In the genomic region with DNA sequence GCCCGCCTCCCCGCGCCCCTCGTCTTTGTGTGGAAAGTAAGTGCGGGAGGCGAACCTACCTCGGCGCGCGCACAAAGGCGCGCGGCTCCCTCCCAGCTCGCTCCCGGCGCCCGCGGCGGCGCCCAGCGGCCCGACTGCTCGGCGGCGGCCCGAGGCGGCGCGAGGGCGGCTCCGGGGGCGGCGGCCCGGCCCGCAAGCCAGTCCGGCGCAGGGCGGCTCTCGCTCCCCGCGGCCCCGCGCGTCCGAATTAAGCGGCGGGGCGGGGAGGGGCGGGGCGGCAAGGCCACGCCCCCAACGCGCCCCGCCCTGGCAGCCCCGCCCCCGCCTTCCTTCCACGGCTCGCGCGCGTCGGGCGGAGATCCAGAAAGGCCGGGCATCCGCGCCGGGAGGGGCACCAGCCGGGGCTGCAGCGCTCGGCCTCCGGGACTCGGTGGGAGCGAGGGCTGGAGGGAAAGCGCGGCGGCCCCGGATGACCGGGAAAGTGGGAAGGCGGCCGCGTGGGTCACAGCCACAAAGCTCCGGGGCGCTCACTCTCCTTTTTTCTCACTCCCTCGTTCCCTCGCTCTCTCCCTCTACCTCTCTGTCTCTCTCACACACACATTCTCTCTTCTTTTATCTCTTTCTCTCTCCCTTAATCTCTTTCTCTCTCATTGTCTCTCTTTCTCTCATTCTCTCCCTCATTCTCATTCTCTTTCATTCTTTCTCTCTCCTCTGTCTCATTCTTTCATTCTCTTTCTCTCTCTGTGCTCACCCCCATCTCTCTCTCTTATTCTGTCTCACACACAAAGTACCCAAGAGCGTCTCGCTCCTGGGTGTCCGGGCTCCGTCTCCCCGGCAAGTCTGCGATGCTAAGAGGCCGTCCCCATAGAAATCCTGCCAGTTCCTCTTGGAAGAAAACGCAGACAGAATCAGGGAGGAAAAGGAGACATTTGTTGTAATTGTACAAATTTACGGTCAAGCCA, we compare ENCODE assay signal across 8 cellular contexts.
DNase-seq lines count a peak whose midpoint lies in the region; ATAC-seq and TF ChIP-seq lines count a peak whose summit lies in the region.

No MANE protein-coding gene starts in this region.

- intact Hi-C loops in right lobe of liver (cut with DNase I): no loop called here

- H3K27me3 ChIP-seq in right lobe of liver: no peaks in the 10 kb centered on the region

- H3K4me3 ChIP-seq in right lobe of liver: peak overlapping the region; percentile 53 to 66 (median 55)

- TF ChIP-seq POLR2A in right lobe of liver (IDR thresholded peaks at IDR 0.05): peak; percentile 85

- peak overlapping the region; percentile 77 to 93 (median 89) for H3K27ac ChIP-seq in right lobe of liver

- H3K4me1 ChIP-seq in right lobe of liver: peaks cover 0 to 43% (median 9%) of the 10 kb centered on the region in 4 donors

- peak; percentile 65 for ATAC-seq in HG02798 (IDR thresholded peaks at IDR 0.05; ENCODE audit: poor library complexity, unreplicated experiment)
- peak; percentile 69 to 93 (median 88) for ATAC-seq in right lobe of liver

- H3K9me3 ChIP-seq in right lobe of liver: no peaks in the 10 kb centered on the region

- peaks cover 0 to 4% (median 0%) of the 10 kb centered on the region in 4 donors for H3K36me3 ChIP-seq in right lobe of liver

- TF ChIP-seq CTCF in right lobe of liver (IDR thresholded peaks at IDR 0.05): no peak

- 6% methylated on average over 19 of the region's 94 CpGs for WGBS in right lobe of liver (ENCODE audit: insufficient coverage, low coverage, low lambda C conversion rate, missing lambda C conversion rate)

- peak; percentile 53 to 60 for DNase-seq in NCI-H2081 (lab: John Stamatoyannopoulos, UW)
- no peak for DNase-seq in NCI-H2081 treated with DMSO at 0.1 percent for 48 hours (lab: John Stamatoyannopoulos, UW)
- DNase-seq in NCI-H2196 (lab: John Stamatoyannopoulos, UW; ENCODE audit: unreplicated experiment): peak; percentile 59
- DNase-seq in activated CD4-positive, alpha-beta T cell treated with anti-CD3 and anti-CD28 coated beads, Interleukin-2, amount 50 U/mL, for 1 hour: peak; percentile 70
- peak; percentile 33 to 83 for DNase-seq in dermis microvascular lymphatic vessel endothelial cell (ENCODE audit: low read depth in 2 of 2)
- peak; percentile 88 to 91 (median 90) for DNase-seq in right lobe of liver
- DNase-seq in stimulated activated CD4-positive, alpha-beta T cell treated with anti-CD3 and anti-CD28 coated beads, Interleukin-4, amount 100 ng/mL, for 1 hour: peak; percentile 71
